Comparison of ENCODE assay signal across 1 cellular context in the genomic region with DNA sequence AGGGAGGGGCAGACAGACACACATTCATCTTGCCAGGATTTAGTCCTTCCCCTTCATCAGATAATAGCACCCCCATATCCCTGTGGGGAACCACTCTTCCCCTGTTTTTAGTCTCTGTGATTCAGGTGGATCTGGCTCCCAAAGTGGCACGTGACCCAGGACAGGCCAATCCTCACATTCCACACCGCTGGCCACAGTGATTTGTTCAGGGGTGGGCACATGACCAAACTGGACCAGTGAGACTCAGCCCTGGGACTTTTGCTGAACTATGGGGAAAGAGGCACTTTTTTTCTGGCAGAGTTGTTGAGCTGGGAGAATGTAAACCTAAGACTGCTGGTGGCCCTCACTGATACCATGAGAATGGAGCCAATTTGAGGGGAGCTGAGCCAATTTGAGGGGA.
TF ChIP-seq lines count a peak whose summit lies in the region.

No MANE protein-coding gene starts in this region.

TF ChIP-seq in HepG2, 621 proteins besides CTCF, POLR2A, EP300 and RAD21:
- TF ChIP-seq SRSF9 (IDR thresholded peaks at IDR 0.05; ENCODE audit: borderline replicate concordance, insufficient read depth, low read depth, low read length, poor library complexity, severe bottlenecking) (no peak), ZNF350 (CRISPR knock-in tag; IDR thresholded peaks at IDR 0.05; ENCODE audit: borderline replicate concordance, low read depth) (no peak), NFYB (CRISPR knock-in tag; IDR thresholded peaks at IDR 0.05) (peak; percentile 28; the same call in 1 of the 2 replicates), NFE2 (CRISPR knock-in tag; IDR thresholded peaks at IDR 0.05) (no peak), ZNF20 (CRISPR knock-in tag; IDR thresholded peaks at IDR 0.05) (no peak), TARDBP (CRISPR knock-in tag; IDR thresholded peaks at IDR 0.05) (no peak), NCOA2 (CRISPR knock-in tag; IDR thresholded peaks at IDR 0.05) (no peak), NR2F2 (IDR thresholded peaks at IDR 0.05; ENCODE audit: borderline replicate concordance, low read depth) (no peak), EZH2 (conservative IDR thresholded peaks at IDR 0.05; ENCODE audit: low read depth, low read length) (no peak), RAD51 (IDR thresholded peaks at IDR 0.05; ENCODE audit: borderline replicate concordance) (0 out of 2 replicates have a peak, but pooled peaks have one; percentile 33), NFYC (CRISPR knock-in tag; IDR thresholded peaks at IDR 0.05) (peak; percentile 24; the same call in 1 of the 2 replicates), ZNF256 (CRISPR knock-in tag; conservative IDR thresholded peaks at IDR 0.05) (no peak), ZNF205 (CRISPR knock-in tag; IDR thresholded peaks at IDR 0.05) (no peak)
- TF ChIP-seq, protein P1, sequence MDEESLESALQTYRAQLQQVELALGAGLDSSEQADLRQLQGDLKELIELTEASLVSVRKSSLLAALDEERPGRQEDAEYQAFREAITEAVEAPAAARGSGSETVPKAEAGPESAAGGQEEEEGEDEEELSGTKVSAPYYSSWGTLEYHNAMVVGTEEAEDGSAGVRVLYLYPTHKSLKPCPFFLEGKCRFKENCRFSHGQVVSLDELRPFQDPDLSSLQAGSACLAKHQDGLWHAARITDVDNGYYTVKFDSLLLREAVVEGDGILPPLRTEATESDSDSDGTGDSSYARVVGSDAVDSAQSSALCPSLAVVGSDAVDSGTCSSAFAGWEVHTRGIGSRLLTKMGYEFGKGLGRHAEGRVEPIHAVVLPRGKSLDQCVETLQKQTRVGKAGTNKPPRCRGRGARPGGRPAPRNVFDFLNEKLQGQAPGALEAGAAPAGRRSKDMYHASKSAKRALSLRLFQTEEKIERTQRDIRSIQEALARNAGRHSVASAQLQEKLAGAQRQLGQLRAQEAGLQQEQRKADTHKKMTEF (CRISPR knock-in tag; IDR thresholded peaks at IDR 0.05): no peak
- TF ChIP-seq, protein P2, sequence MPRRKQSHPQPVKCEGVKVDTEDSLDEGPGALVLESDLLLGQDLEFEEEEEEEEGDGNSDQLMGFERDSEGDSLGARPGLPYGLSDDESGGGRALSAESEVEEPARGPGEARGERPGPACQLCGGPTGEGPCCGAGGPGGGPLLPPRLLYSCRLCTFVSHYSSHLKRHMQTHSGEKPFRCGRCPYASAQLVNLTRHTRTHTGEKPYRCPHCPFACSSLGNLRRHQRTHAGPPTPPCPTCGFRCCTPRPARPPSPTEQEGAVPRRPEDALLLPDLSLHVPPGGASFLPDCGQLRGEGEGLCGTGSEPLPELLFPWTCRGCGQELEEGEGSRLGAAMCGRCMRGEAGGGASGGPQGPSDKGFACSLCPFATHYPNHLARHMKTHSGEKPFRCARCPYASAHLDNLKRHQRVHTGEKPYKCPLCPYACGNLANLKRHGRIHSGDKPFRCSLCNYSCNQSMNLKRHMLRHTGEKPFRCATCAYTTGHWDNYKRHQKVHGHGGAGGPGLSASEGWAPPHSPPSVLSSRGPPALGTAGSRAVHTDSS (CRISPR knock-in tag; conservative IDR thresholded peaks at IDR 0.05): no peak
- TF ChIP-seq, protein P3, sequence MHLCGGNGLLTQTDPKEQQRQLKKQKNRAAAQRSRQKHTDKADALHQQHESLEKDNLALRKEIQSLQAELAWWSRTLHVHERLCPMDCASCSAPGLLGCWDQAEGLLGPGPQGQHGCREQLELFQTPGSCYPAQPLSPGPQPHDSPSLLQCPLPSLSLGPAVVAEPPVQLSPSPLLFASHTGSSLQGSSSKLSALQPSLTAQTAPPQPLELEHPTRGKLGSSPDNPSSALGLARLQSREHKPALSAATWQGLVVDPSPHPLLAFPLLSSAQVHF (CRISPR knock-in tag; IDR thresholded peaks at IDR 0.05): no peak
- TF ChIP-seq, protein P4, sequence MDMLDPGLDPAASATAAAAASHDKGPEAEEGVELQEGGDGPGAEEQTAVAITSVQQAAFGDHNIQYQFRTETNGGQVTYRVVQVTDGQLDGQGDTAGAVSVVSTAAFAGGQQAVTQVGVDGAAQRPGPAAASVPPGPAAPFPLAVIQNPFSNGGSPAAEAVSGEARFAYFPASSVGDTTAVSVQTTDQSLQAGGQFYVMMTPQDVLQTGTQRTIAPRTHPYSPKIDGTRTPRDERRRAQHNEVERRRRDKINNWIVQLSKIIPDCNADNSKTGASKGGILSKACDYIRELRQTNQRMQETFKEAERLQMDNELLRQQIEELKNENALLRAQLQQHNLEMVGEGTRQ (IDR thresholded peaks at IDR 0.05; ENCODE audit: low read depth, low read length): peak; percentile 55
- TF ChIP-seq, protein P4 (CRISPR knock-in tag; IDR thresholded peaks at IDR 0.05; ENCODE audit: borderline replicate concordance): no peak
